8 cellular contexts compared by ENCODE assay signal in the genomic region with DNA sequence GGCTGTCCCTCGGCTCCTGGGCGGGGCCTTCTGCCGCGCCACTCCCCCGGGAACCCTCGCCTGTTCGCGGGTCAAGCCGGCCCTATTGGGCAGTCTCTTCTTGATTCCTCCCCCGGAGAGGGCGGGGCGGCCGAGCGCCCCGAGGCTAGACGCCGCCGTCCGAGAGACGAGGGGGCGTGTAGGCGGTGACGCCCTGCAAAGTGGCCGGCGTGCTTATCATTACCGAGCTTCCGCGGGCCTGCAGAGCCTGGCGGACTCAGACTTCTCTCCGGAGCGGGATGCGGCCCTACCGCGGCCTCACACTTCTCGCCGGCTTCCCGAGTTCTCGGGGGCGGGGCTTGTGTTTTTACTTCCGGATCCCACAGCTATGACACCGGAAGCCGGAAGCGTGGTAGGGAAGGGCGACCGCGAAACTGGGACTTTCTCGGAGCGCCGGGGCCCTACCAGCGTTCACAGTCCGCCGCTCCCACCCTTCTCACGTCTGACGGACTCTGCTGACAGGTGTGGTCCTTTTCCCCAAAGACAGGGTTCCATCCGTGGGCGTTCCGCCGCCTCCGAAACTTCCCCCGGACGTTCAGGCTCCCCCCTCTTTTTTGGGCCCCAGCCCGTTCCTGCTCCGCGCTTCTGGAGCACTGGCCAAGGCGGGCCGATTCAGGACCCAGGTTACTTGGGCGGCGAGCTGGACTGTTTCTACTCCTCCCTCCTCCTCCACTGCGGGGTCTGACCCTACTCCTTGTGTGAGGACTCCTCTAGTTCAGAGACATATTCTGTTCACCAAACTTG. TPM values are rescaled to one million over a fixed set of nuclear protein-coding genes. Genes with fewer than 3 reads are reported as not detected.
DNase-seq lines count a peak whose midpoint lies in the region; TF ChIP-seq lines count a peak whose summit lies in the region.

A gene with protein sequence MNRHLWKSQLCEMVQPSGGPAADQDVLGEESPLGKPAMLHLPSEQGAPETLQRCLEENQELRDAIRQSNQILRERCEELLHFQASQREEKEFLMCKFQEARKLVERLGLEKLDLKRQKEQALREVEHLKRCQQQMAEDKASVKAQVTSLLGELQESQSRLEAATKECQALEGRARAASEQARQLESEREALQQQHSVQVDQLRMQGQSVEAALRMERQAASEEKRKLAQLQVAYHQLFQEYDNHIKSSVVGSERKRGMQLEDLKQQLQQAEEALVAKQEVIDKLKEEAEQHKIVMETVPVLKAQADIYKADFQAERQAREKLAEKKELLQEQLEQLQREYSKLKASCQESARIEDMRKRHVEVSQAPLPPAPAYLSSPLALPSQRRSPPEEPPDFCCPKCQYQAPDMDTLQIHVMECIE (plus strand): TSS at position 376 of the 783 bp plus-strand sequence. CDS start 4,383 bp downstream, outside the sequence.

- peak within 1 kb of the TSS; percentile 92 for H3K4me3 ChIP-seq in HAP-1
- H3K4me3 ChIP-seq in MM.1S (ENCODE audit: low read length), result peak within 1 kb of the TSS; percentile 94
- peak within 1 kb of the TSS; percentile 80 for H3K4me3 ChIP-seq in fibroblast of villous mesenchyme (ENCODE audit: low read depth, low read length)
- peak within 1 kb of the TSS; percentile 68 for H3K4me3 ChIP-seq in neural progenitor cell
- H3K4me3 ChIP-seq in stomach smooth muscle (ENCODE audit: low read length in 2 of 2), result peak within 1 kb of the TSS; percentile 81 to 89

- H3K36me3 Mint-ChIP-seq in neural progenitor cell, result peaks cover 7% of the 10 kb centered on the region

- H3K27me3 ChIP-seq in HAP-1 (ENCODE audit: low read depth), result no peaks in the 10 kb centered on the region
- no peaks in the 10 kb centered on the region for H3K27me3 ChIP-seq in MM.1S (replicated peaks; ENCODE audit: insufficient read depth, low read length)
- no peaks in the 10 kb centered on the region for H3K27me3 ChIP-seq in neural progenitor cell
- peaks cover 0 to 8% of the 10 kb centered on the region in 2 donors for H3K27me3 ChIP-seq in stomach smooth muscle (ENCODE audit: control insufficient read depth in 1 of 2, insufficient read depth in 2 of 2, low read length in 2 of 2)

- H3K9ac ChIP-seq in ES-I3 (ENCODE audit: low read depth, low read length), result peak within 1 kb of the TSS; percentile 93
- H3K9ac ChIP-seq in MM.1S (ENCODE audit: low read length), result peak within 1 kb of the TSS; percentile 74
- H3K9ac ChIP-seq in neural progenitor cell, result peak within 1 kb of the TSS; percentile 66
- peak within 1 kb of the TSS; percentile 77 to 80 for H3K9ac ChIP-seq in stomach smooth muscle (ENCODE audit: low read length in 2 of 2)

- H3K27ac ChIP-seq in MM.1S (ENCODE audit: low read length) (peak within 1 kb of the TSS; percentile 85), neural progenitor cell (peak within 1 kb of the TSS; percentile 90), stomach smooth muscle (ENCODE audit: low read length) (peak within 1 kb of the TSS; percentile 69)

- H3K36me3 ChIP-seq in ES-I3 (ENCODE audit: insufficient read depth, low read length) (no peaks in the 10 kb centered on the region), HAP-1 (replicated peaks) (peaks cover 36% of the 10 kb centered on the region), MM.1S (replicated peaks; ENCODE audit: insufficient read depth, low read length) (no peaks in the 10 kb centered on the region), neural progenitor cell (no peaks in the 10 kb centered on the region), stomach smooth muscle (ENCODE audit: control insufficient read depth in 2 of 2, insufficient read depth in 2 of 2, low read length in 2 of 2) (peaks cover 0 to 2% of the 10 kb centered on the region in 2 donors)

- H3K9me3 Mint-ChIP-seq in neural progenitor cell, result peaks cover 25% of the 10 kb centered on the region

- H4K20me1 ChIP-seq in MM.1S (ENCODE audit: insufficient read depth, low read length), result no peaks in the 10 kb centered on the region
- no peaks in the 10 kb centered on the region for H4K20me1 ChIP-seq in neural progenitor cell (ENCODE audit: low read depth)

- H3K79me2 ChIP-seq in MM.1S (ENCODE audit: low read length), result peaks cover 38% of the 10 kb centered on the region
- peaks cover 34% of the 10 kb centered on the region for H3K79me2 ChIP-seq in neural progenitor cell (ENCODE audit: low read depth)

- H3K27ac Mint-ChIP-seq in neural progenitor cell, result no peak within 1 kb of the TSS

- no peaks in the 10 kb centered on the region for H3K9me2 ChIP-seq in MM.1S (replicated peaks; ENCODE audit: insufficient read depth, low read length)

- DNase-seq in HAP-1 (ENCODE audit: low spot score in 2 of 2) (peak; percentile 88 to 98), MM.1S (peak; percentile 86), SIG-M5 (lab: John Stamatoyannopoulos, UW) (peak; percentile 50), activated gamma-delta T cell (lab: John Stamatoyannopoulos, UW) (peak; percentile 79), fibroblast of villous mesenchyme (ENCODE audit: low read depth) (peak; percentile 91), neural progenitor cell (ENCODE audit: low spot score) (peak; percentile 90)

- H2AFZ ChIP-seq in MM.1S (ENCODE audit: low read length) (peak within 1 kb of the TSS; percentile 77), neural progenitor cell (replicated peaks) (no peak within 1 kb of the TSS)

- in situ Hi-C loops in HAP-1 (cut with MboI; ENCODE audit: low sequenced_read_pairs), result loop anchor here (25.0 kb wide), 4 partner anchors 185 to 1585 kb away; a partner anchor contains a TSS

- no peak for TF ChIP-seq CTCF in MM.1S (IDR thresholded peaks at IDR 0.05; ENCODE audit: low read length)
- no peak for TF ChIP-seq CTCF in fibroblast of villous mesenchyme (IDR thresholded peaks at IDR 0.05; ENCODE audit: insufficient read depth, low read depth, low read length)
- TF ChIP-seq CTCF in neural progenitor cell (IDR thresholded peaks at IDR 0.05), result no peak

- no peaks in the 10 kb centered on the region for H3K9me3 ChIP-seq in ES-I3 (ENCODE audit: control insufficient read depth, insufficient read depth, low read length)
- H3K9me3 ChIP-seq in HAP-1, result no peaks in the 10 kb centered on the region
- no peaks in the 10 kb centered on the region for H3K9me3 ChIP-seq in MM.1S (replicated peaks; ENCODE audit: insufficient read depth, low read length)
- no peaks in the 10 kb centered on the region for H3K9me3 ChIP-seq in neural progenitor cell (ENCODE audit: low read depth)
- H3K9me3 ChIP-seq in stomach smooth muscle (ENCODE audit: control insufficient read depth in 2 of 2, low read length in 2 of 2), result no peaks in the 10 kb centered on the region

- H3F3A ChIP-seq in MM.1S (ENCODE audit: insufficient read depth, low read length) (no peaks in the 10 kb centered on the region), neural progenitor cell (ENCODE audit: low read depth) (no peaks in the 10 kb centered on the region)

- H3K4me3 Mint-ChIP-seq in neural progenitor cell, result peak within 1 kb of the TSS; percentile 91

- peaks cover 7% of the 10 kb centered on the region for H3K27me3 Mint-ChIP-seq in neural progenitor cell (ENCODE audit: insufficient read depth, low read depth)

- peaks cover 12% of the 10 kb centered on the region for H3K4me1 Mint-ChIP-seq in neural progenitor cell

- H3K4me1 ChIP-seq in ES-I3 (ENCODE audit: insufficient read depth, low read length) (peaks cover 3% of the 10 kb centered on the region; the same call in 1 of the 2 replicates), HAP-1 (peaks cover 6% of the 10 kb centered on the region), MM.1S (ENCODE audit: low read length) (0 out of 2 replicates have a peak, but pooled peaks cover 4% of the 10 kb centered on the region), neural progenitor cell (no peaks in the 10 kb centered on the region), stomach smooth muscle (ENCODE audit: control insufficient read depth, insufficient read depth, low read length) (peaks cover 25% of the 10 kb centered on the region)

- peak within 1 kb of the TSS; percentile 94 for H3K4me2 ChIP-seq in MM.1S (ENCODE audit: low read depth, low read length)
- peak within 1 kb of the TSS; percentile 83 for H3K4me2 ChIP-seq in neural progenitor cell

RNA-seq across cellular contexts. Expression of the gene that starts here (rescaled TPM):
- total RNA-seq in fibroblast of villous mesenchyme (13.0 and 19.3 TPM in 2 replicates), neural progenitor cell (ENCODE audit: low replicate concordance) (11.7 and 13.2 TPM in 2 replicates)

Comparison
In these comparisons a context has a peak if more than half of its experiments do, and no peak if none do; other contexts are left out.
1. Peak in every context shown above with its lines: DNase-seq, H3K4me3 ChIP-seq and H3K27ac ChIP-seq.